In the genomic region with DNA sequence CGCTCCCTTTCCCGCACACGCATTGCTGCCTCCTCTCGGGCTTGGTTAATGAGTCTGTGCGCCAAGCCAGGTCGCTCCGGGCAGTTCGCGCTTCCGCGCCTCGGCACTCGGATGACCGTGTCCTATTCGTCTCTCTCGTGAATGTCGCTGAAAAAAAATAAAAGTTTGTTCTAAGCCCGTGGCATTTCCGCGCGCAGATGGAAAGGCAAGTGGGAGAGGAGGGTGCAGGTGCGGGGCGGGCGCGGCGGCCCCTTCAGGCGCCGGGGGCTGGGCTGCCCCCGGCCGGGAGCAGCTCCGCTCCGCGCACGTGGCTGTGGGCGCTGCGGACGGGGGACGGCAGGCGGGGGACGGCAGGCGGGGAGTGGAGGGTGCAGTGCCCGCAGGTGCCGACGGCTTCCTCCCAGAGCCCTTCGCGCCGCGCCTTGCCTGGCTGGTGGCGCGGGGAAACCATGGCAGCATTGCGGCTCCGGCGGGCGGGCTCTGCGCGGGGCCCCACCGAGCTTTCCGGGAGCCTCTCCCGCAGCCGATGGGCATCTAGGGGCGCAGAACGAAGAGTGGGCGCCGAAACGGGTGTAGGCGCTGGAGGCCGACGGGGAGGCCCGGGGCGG, we compare ENCODE assay signal across 1 cellular context.
TF ChIP-seq lines count a peak whose summit lies in the region.

No MANE protein-coding gene starts in this region.

TF ChIP-seq in HEK293, 187 proteins besides CTCF, POLR2A, EP300 and RAD21 (continued from another document):
- TF ChIP-seq, protein P1, sequence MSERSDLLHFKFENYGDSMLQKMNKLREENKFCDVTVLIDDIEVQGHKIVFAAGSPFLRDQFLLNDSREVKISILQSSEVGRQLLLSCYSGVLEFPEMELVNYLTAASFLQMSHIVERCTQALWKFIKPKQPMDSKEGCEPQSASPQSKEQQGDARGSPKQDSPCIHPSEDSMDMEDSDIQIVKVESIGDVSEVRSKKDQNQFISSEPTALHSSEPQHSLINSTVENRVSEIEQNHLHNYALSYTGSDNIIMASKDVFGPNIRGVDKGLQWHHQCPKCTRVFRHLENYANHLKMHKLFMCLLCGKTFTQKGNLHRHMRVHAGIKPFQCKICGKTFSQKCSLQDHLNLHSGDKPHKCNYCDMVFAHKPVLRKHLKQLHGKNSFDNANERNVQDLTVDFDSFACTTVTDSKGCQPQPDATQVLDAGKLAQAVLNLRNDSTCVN (tag by site-specific recombination; optimal IDR thresholded peaks at IDR 0.05): peak; percentile 12
- TF ChIP-seq TRIM28 (IDR thresholded peaks at IDR 0.05; ENCODE audit: borderline replicate concordance, low read length) (no peak), ZFHX2 (tag by site-specific recombination; conservative IDR thresholded peaks at IDR 0.05) (peak; percentile 25; the same call in 1 of the 2 replicates), OSR2 (tag by site-specific recombination; IDR thresholded peaks at IDR 0.05) (no peak)
